Comparison of ENCODE assay signal across 13 cellular contexts in the genomic region with DNA sequence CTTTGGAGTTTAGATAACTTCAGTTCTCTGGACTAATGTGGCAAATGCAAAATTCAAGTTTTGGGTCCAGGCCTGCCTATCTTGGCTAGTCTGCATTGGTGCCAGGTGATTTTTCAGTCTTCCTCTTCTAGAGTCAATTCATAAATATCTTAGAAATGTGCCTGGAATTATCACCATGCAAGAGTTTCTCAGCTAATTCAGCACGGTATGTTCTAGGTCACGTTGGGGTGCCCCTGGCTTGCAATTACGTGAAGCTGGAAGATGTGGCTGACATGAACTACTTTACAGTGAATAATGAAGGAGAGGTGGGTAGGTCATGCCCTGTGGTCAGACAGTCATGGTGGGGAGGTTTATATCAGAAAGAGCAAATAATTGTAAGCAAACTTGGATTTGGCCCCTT. TPM values are rescaled to one million over a fixed set of nuclear protein-coding genes. Genes with fewer than 3 reads are reported as not detected.
DNase-seq lines count a peak whose midpoint lies in the region; ATAC-seq and TF ChIP-seq lines count a peak whose summit lies in the region.
"Had no signal": no experiment of that assay in that cellular context is flagged by ENCODE, and none has a peak within 500 bp of the region (broad histone marks: within the 10 kb centered on the region; RNA-seq: fewer than 3 reads in every experiment).

No MANE protein-coding gene starts in this region.

- H3K4me3 ChIP-seq in CD4-positive, alpha-beta memory T cell (ENCODE audit: low read length in 2 of 2), result no peak overlapping the region
- H3K4me3 ChIP-seq in HCT116 (replicated peaks in 1 of 2; ENCODE audit: low read depth in 1 of 2, low read length in 2 of 2) (no peak overlapping the region), trophoblast cell (ENCODE audit: low read depth, low read length) (no peak overlapping the region)

- peaks cover 49% of the 10 kb centered on the region for H3K36me3 ChIP-seq in CD4-positive, alpha-beta memory T cell (ENCODE audit: insufficient read depth, low read length)
- peaks cover 68 to 74% of the 10 kb centered on the region in 2 experiments for H3K36me3 ChIP-seq in HCT116 (ENCODE audit: control insufficient read depth in 1 of 2, insufficient read depth in 2 of 2, low read length in 2 of 2)
- H3K36me3 ChIP-seq in trophoblast cell (ENCODE audit: control insufficient read depth in 1 of 2, insufficient read depth in 2 of 2, low read length in 2 of 2), result no peaks in the 10 kb centered on the region

- no peaks in the 10 kb centered on the region for H3K9me3 Mint-ChIP-seq in CD4-positive, alpha-beta memory T cell
- H3K9me3 Mint-ChIP-seq in natural killer cell, result no peaks in the 10 kb centered on the region
- H3K9me3 Mint-ChIP-seq: CD4-positive, alpha-beta T cell; IgD-negative memory B cell had no signal

- no peak for TF ChIP-seq RAD21 in HCT116 (IDR thresholded peaks at IDR 0.05; ENCODE audit: low read depth)

- H3K9me2 ChIP-seq in HCT116 (ENCODE audit: insufficient read depth), result no peaks in the 10 kb centered on the region

- WGBS in trophoblast cell (ENCODE audit: extremely low coverage, insufficient coverage, insufficient read length), result no CpG with 5 or more reads among the region's 3 CpGs

- no peak for DNase-seq in CD4-positive, alpha-beta memory T cell
- DNase-seq in HCT116 (ENCODE audit: low read depth, low spot score), result no peak
- peak; percentile 61 for DNase-seq in amniotic epithelial cell (ENCODE audit: low read depth)
- peak; percentile 11 to 61 for DNase-seq in trophoblast cell
- no peak for DNase-seq in sciatic nerve (ENCODE audit: low spot score)
- DNase-seq in natural killer cell, result no peak
- DNase-seq in GF-D8 (lab: John Stamatoyannopoulos, UW), result no peak
- DNase-seq: C1 segment of cervical spinal cord; CD4-positive, alpha-beta T cell; COR-L47; DND-41 had no signal

- no peak overlapping the region for H3K27ac ChIP-seq in CD4-positive, alpha-beta memory T cell (ENCODE audit: low read depth, low read length)
- H3K27ac ChIP-seq in HCT116 (ENCODE audit: low read depth, low read length) (no peak overlapping the region), trophoblast cell (ENCODE audit: low read depth, low read length) (no peak overlapping the region)

- H3K23ac ChIP-seq in trophoblast cell (ENCODE audit: low read length), result no peak overlapping the region

- no peaks in the 10 kb centered on the region for H3K4me1 Mint-ChIP-seq in CD4-positive, alpha-beta memory T cell
- H3K4me1 Mint-ChIP-seq in natural killer cell, result no peaks in the 10 kb centered on the region
- H3K4me1 Mint-ChIP-seq: B cell, IgD-negative memory B cell had no signal

- H4K91ac ChIP-seq in trophoblast cell (ENCODE audit: low read depth, low read length), result no peak overlapping the region

- no peak overlapping the region for H2BK120ac ChIP-seq in trophoblast cell (ENCODE audit: insufficient read depth, low read length, poor library complexity)

- no peak overlapping the region for H3K18ac ChIP-seq in trophoblast cell (ENCODE audit: low read length)

- H3K27me3 Mint-ChIP-seq in CD4-positive, alpha-beta memory T cell, result no peaks in the 10 kb centered on the region
- H3K27me3 Mint-ChIP-seq in natural killer cell (ENCODE audit: low read depth in 2 of 2), result no peaks in the 10 kb centered on the region
- H3K27me3 Mint-ChIP-seq: B cell; CD4-positive, alpha-beta T cell; IgD-negative memory B cell had no signal

- TF ChIP-seq POLR2A in HCT116 (IDR thresholded peaks at IDR 0.05; ENCODE audit: borderline replicate concordance, extremely low read depth, insufficient read depth, insufficient read length), result no peak

- H3K36me3 Mint-ChIP-seq in CD4-positive, alpha-beta memory T cell, result peaks cover 42 to 71% of the 10 kb centered on the region in 2 donors
- peaks cover 12% of the 10 kb centered on the region for H3K36me3 Mint-ChIP-seq in natural killer cell

- no peak for TF ChIP-seq CTCF in HCT116 (IDR thresholded peaks at IDR 0.05 in 2 of 3, conservative IDR thresholded peaks at IDR 0.05 in 1 of 3; ENCODE audit: borderline replicate concordance in 1 of 3, insufficient read depth in 1 of 3, low read depth in 2 of 3, low read length in 2 of 3)
- TF ChIP-seq CTCF in natural killer cell (IDR thresholded peaks at IDR 0.05), result no peak

- H3K9ac ChIP-seq in HCT116 (ENCODE audit: low read length) (no peak overlapping the region), trophoblast cell (ENCODE audit: low read length) (no peak overlapping the region)

- no peak for ATAC-seq in HCT116
- ATAC-seq in sciatic nerve, result no peak
- ATAC-seq in natural killer cell, result no peak

- peak overlapping the region in 6 of 7 donors; percentile 5 to 81 (median 40) for H3K27ac Mint-ChIP-seq in CD4-positive, alpha-beta memory T cell
- no peak overlapping the region for H3K27ac Mint-ChIP-seq in natural killer cell
- H3K27ac Mint-ChIP-seq: B cell; CD4-positive, alpha-beta T cell had no signal

- H2BK5ac ChIP-seq in trophoblast cell (ENCODE audit: low read depth, low read length, poor library complexity), result no peak overlapping the region

- H2AFZ ChIP-seq in HCT116 (ENCODE audit: low read depth, low read length, poor library complexity, severe bottlenecking) (no peak overlapping the region), trophoblast cell (ENCODE audit: insufficient read depth, low read length, poor library complexity) (no peak overlapping the region)

- no peak overlapping the region for H2BK12ac ChIP-seq in trophoblast cell (ENCODE audit: low read length)

- H3K9me3 ChIP-seq in CD4-positive, alpha-beta memory T cell (ENCODE audit: control insufficient read depth in 1 of 2, low read length in 2 of 2), result no peaks in the 10 kb centered on the region
- no peaks in the 10 kb centered on the region for H3K9me3 ChIP-seq in HCT116 (ENCODE audit: control insufficient read depth in 1 of 2, insufficient read depth in 1 of 2, low read depth in 1 of 2, low read length in 2 of 2)
- no peaks in the 10 kb centered on the region for H3K9me3 ChIP-seq in trophoblast cell (ENCODE audit: insufficient read depth, low read depth, low read length)

- CTCF ChIA-PET in CD4-positive, alpha-beta memory T cell (lab: Charles Lee; ENCODE audit: partially characterized antibody), result no interaction called here
- CTCF ChIA-PET in HCT116 (lab: Charles Lee), result no interaction called here

- H3K4me1 ChIP-seq in CD4-positive, alpha-beta memory T cell (ENCODE audit: insufficient read depth, low read length), result no peaks in the 10 kb centered on the region
- H3K4me1 ChIP-seq in HCT116 (ENCODE audit: control insufficient read depth in 1 of 2, insufficient read depth in 2 of 2, low read length in 2 of 2), result peaks cover 0 to 2% of the 10 kb centered on the region in 2 experiments; a peak in 1 of 4 replicates
- H3K4me1 ChIP-seq in trophoblast cell (ENCODE audit: control insufficient read depth in 1 of 2, insufficient read depth in 2 of 2, low read length in 2 of 2), result no peaks in the 10 kb centered on the region

- H3K4me2 ChIP-seq in HCT116 (ENCODE audit: low read length) (no peak overlapping the region), trophoblast cell (ENCODE audit: low read length) (no peak overlapping the region)

- no peak overlapping the region for H4K8ac ChIP-seq in trophoblast cell (ENCODE audit: low read depth, low read length)

- no peak overlapping the region for H3K14ac ChIP-seq in trophoblast cell (ENCODE audit: low read length)

- no peaks in the 10 kb centered on the region for H4K20me1 ChIP-seq in HCT116 (ENCODE audit: insufficient read depth)

- no peak overlapping the region for H3K4me3 Mint-ChIP-seq in CD4-positive, alpha-beta memory T cell
- no peak overlapping the region for H3K4me3 Mint-ChIP-seq in natural killer cell
- H3K4me3 Mint-ChIP-seq: B cell; CD4-positive, alpha-beta T cell; IgD-negative memory B cell had no signal

- intact Hi-C loops in CD4-positive, alpha-beta memory T cell (cut with micrococcal nuclease), result loop anchor here (10.0 kb wide), 1 partner anchor 47 kb away; the partner anchor contains the start of gene ACSL5
- intact Hi-C loops in HCT116 (cut with micrococcal nuclease) (no loop called here), sciatic nerve (cut with DNase I) (no loop called here), natural killer cell (cut with micrococcal nuclease) (no loop called here)

- no peaks in the 10 kb centered on the region for H3K79me1 ChIP-seq in trophoblast cell (ENCODE audit: low read length)

- BruUV-seq in HCT116 (replicated peaks; lab: Mats Ljungman, UMichigan), result TSS peak; percentile 2

- H3K4ac ChIP-seq in trophoblast cell (ENCODE audit: low read depth, low read length), result no peak overlapping the region

- no peaks in the 10 kb centered on the region for H3K27me3 ChIP-seq in CD4-positive, alpha-beta memory T cell (ENCODE audit: insufficient read depth, low read length)
- H3K27me3 ChIP-seq in HCT116 (ENCODE audit: insufficient read depth, low read length), result no peaks in the 10 kb centered on the region
- no peaks in the 10 kb centered on the region for H3K27me3 ChIP-seq in trophoblast cell (ENCODE audit: insufficient read depth, low read length)

- H3K79me2 ChIP-seq in HCT116 (ENCODE audit: insufficient read depth, low read length) (no peaks in the 10 kb centered on the region), trophoblast cell (ENCODE audit: control insufficient read depth, insufficient read depth, low read length, poor library complexity) (no peaks in the 10 kb centered on the region)

- H4K12ac ChIP-seq in trophoblast cell (ENCODE audit: low read depth, low read length), result no peak overlapping the region

- POLR2A ChIA-PET in CD4-positive, alpha-beta memory T cell (lab: Charles Lee; ENCODE audit: partially characterized antibody), result no interaction called here
- POLR2A ChIA-PET in HCT116 (lab: Charles Lee), result no interaction called here

- RAD21 ChIA-PET in HCT116 (lab: Charles Lee; ENCODE audit: low non-redundant PET in 1 of 2, low total read pairs in 2 of 2, uncharacterized antibody in 2 of 2, unreplicated experiment in 2 of 2), result no interaction called here

- H2AK5ac ChIP-seq in trophoblast cell (ENCODE audit: low read length), result no peak overlapping the region

RNA-seq across cellular contexts. Expression of gene ZDHHC6, which starts 25.0 kb away (rescaled TPM):
- total RNA-seq in CD4-positive, alpha-beta memory T cell, result 10 to 100 TPM; 60.6 to 61.2 TPM
- polyA plus RNA-seq in CD4-positive, alpha-beta memory T cell, result 10 to 100 TPM; 39.3 to 48.0 TPM
- total RNA-seq in HCT116 (2021; ENCODE audit: unreplicated experiment) (88.5 TPM), sciatic nerve (30.4 TPM), natural killer cell (10 to 100 TPM; 29.1 to 36.1 (median 30.2) TPM)
- polyA plus RNA-seq in HCT116 (2012), result 28.5 and 41.6 TPM in 2 replicates
- polyA plus RNA-seq in trophoblast cell (2013), result 18.5 and 19.0 TPM in 2 replicates

RNA-seq across cellular contexts. Expression of gene VTI1A, which starts 25.3 kb away (rescaled TPM):
- 10 to 100 TPM; 47.0 to 48.5 TPM for total RNA-seq in CD4-positive, alpha-beta memory T cell
- polyA plus RNA-seq in CD4-positive, alpha-beta memory T cell, result 10 to 100 TPM; 24.4 to 33.1 TPM
- total RNA-seq in HCT116 (2021; ENCODE audit: unreplicated experiment) (80.7 TPM), sciatic nerve (44.0 TPM), natural killer cell (10 to 100 TPM; 62.6 to 77.6 (median 68.2) TPM)
- polyA plus RNA-seq in HCT116 (2012), result 15.4 and 23.6 TPM in 2 replicates
- polyA plus RNA-seq in trophoblast cell (2013), result 11.6 and 12.1 TPM in 2 replicates

RNA-seq across cellular contexts. Expression of gene ACSL5, which starts 47.8 kb away (rescaled TPM):
- total RNA-seq in CD4-positive, alpha-beta memory T cell, result 10 to 100 TPM; 51.8 to 53.8 TPM
- 10 to 100 TPM; 62.2 to 83.8 TPM for polyA plus RNA-seq in CD4-positive, alpha-beta memory T cell
- total RNA-seq in HCT116 (2021; ENCODE audit: unreplicated experiment) (195 TPM), sciatic nerve (11.3 TPM), natural killer cell (10 to 100 TPM; 41.7 to 71.2 (median 53.7) TPM)
- 101 and 149 TPM in 2 replicates for polyA plus RNA-seq in HCT116 (2012)
- 0.07 and 0.18 TPM in 2 replicates for polyA plus RNA-seq in trophoblast cell (2013)

Comparison
In these comparisons a context has a peak if more than half of its experiments do, and no peak if none do; other contexts are left out.
1. DNase-seq: peak in amniotic epithelial cell (single experiment) and trophoblast cell (2 of 2); none in CD4-positive, alpha-beta memory T cell (0 of 5), HCT116 (single experiment), sciatic nerve (single experiment), natural killer cell (single experiment) and GF-D8 (single experiment).
2. H3K27ac Mint-ChIP-seq: peak in CD4-positive, alpha-beta memory T cell (6 of 7); none in natural killer cell (0 of 2).